Comparison of ENCODE assay signal across 20 cellular contexts in the genomic region with DNA sequence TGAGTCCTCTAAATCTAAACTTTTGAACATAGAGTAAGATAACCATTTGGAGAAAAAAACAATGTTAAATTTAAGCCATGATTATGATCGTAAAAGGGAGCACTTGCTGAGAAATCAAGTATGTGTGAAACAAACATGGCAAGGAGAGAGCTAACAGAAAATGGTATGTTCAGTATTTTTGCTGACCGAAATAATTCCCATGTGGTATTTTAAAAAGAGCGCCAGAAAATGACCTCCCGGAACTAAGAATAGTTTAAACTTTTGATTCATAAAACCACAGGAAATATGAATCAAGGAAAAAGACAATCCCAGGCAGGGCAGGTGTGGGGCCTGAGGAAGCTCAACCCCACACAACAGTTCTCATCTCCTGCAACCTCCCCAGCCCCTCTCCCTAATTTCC.
DNase-seq lines count a peak whose midpoint lies in the region; ATAC-seq and TF ChIP-seq lines count a peak whose summit lies in the region.
"Had no signal": no experiment of that assay in that cellular context is flagged by ENCODE, and none has a peak within 500 bp of the region (broad histone marks: within the 10 kb centered on the region; RNA-seq: fewer than 3 reads in every experiment).

No MANE protein-coding gene starts in this region.

- BruUV-seq in Calu3 (replicated peaks; lab: Mats Ljungman, UMichigan): no TSS peak

- no peak overlapping the region for H3K9ac ChIP-seq in adipocyte (ENCODE audit: low read length)

- H3K79me2 ChIP-seq in DOHH2 (ENCODE audit: control insufficient read depth, low read length): no peaks in the 10 kb centered on the region

- no peaks in the 10 kb centered on the region for H3K9me3 ChIP-seq in DOHH2 (ENCODE audit: control insufficient read depth, insufficient read depth, low read length)
- H3K9me3 ChIP-seq in adipocyte (ENCODE audit: control insufficient read depth, low read length): no peaks in the 10 kb centered on the region
- H3K9me3 ChIP-seq in adrenal gland (replicated peaks in 1 of 3): no peaks in the 10 kb centered on the region
- H3K9me3 ChIP-seq: mucosa of descending colon, ovary had no signal

- WGBS in adrenal gland, 4 donors: 65 to 75% (median 72%) methylated on average over 4 of the region's 4 CpGs

- H3K4me3 Mint-ChIP-seq in Calu3 (ENCODE audit: low read depth, unreplicated experiment): no peak overlapping the region
- H3K4me3 Mint-ChIP-seq: activated T-helper 1 cell treated with anti-CD3 and anti-CD28 coated beads, Interleukin-12 subunit alpha, Interleukin-12 subunit beta, Interleukin-2, Interleukin-4 antibody, amounts not matched to agents 30 ng/mL and 10 ng/mL and 1 ng/mL, durations not matched to agents 14 hours and 24 hours and 36 hours had no signal

- intact Hi-C loops in adrenal gland (cut with DNase I): no loop called here
- intact Hi-C loops in Calu3 (cut with micrococcal nuclease; ENCODE audit: unreplicated experiment): no loop called here

- H3K27me3 ChIP-seq in DOHH2 (ENCODE audit: control insufficient read depth, low read length) (no peaks in the 10 kb centered on the region), adipocyte (replicated peaks; ENCODE audit: control insufficient read depth, insufficient read depth, low read length) (no peaks in the 10 kb centered on the region), adrenal gland (no peaks in the 10 kb centered on the region)
- H3K27me3 ChIP-seq: dorsolateral prefrontal cortex, ovary had no signal

- TF ChIP-seq CTCF in DOHH2 (IDR thresholded peaks at IDR 0.05; ENCODE audit: low read depth, low read length, poor library complexity, severe bottlenecking) (no peak), adrenal gland (IDR thresholded peaks at IDR 0.05) (no peak), Calu3 (IDR thresholded peaks at IDR 0.05; ENCODE audit: unreplicated experiment) (no peak)

- no peaks in the 10 kb centered on the region for H3K27me3 Mint-ChIP-seq in Calu3 (ENCODE audit: unreplicated experiment)

- peaks cover 14% of the 10 kb centered on the region for H3K4me1 Mint-ChIP-seq in Calu3 (ENCODE audit: low read depth, unreplicated experiment)

- H3K4me3 ChIP-seq in DOHH2 (ENCODE audit: low read length): peak overlapping the region; percentile 21
- H3K4me3 ChIP-seq in adipocyte (ENCODE audit: low read length): no peak overlapping the region
- H3K4me3 ChIP-seq in adrenal gland: no peak overlapping the region
- H3K4me3 ChIP-seq: dorsolateral prefrontal cortex, mucosa of descending colon, ovary, skin epidermis had no signal

- no peaks in the 10 kb centered on the region for H3K9me2 ChIP-seq in DOHH2 (replicated peaks; ENCODE audit: control insufficient read depth, low read length)

- no peaks in the 10 kb centered on the region for H3K9me3 Mint-ChIP-seq in Calu3 (ENCODE audit: low read depth, unreplicated experiment)
- H3K9me3 Mint-ChIP-seq: activated T-helper 1 cell treated with anti-CD3 and anti-CD28 coated beads, Interleukin-12 subunit alpha, Interleukin-12 subunit beta, Interleukin-2, Interleukin-4 antibody, amounts not matched to agents 30 ng/mL and 10 ng/mL and 1 ng/mL, durations not matched to agents 14 hours and 24 hours and 36 hours had no signal

- no peak for TF ChIP-seq POLR2A in adrenal gland (IDR thresholded peaks at IDR 0.05)

- H3F3A ChIP-seq in DOHH2 (ENCODE audit: control insufficient read depth, insufficient read depth): no peaks in the 10 kb centered on the region; the same call in 1 of the 2 replicates

- H3K36me3 ChIP-seq in DOHH2 (ENCODE audit: control insufficient read depth, low read length) (no peaks in the 10 kb centered on the region), adipocyte (ENCODE audit: control insufficient read depth, insufficient read depth, low read length, severe bottlenecking) (no peaks in the 10 kb centered on the region), adrenal gland (replicated peaks in 1 of 2) (no peaks in the 10 kb centered on the region)
- H3K36me3 ChIP-seq: ovary had no signal

- H3K4me1 ChIP-seq in DOHH2 (ENCODE audit: control insufficient read depth, low read length) (peaks cover 54% of the 10 kb centered on the region), adipocyte (ENCODE audit: control insufficient read depth, insufficient read depth, low read length) (peaks cover 6% of the 10 kb centered on the region), adrenal gland (replicated peaks in 1 of 2) (peaks cover 0 to 6% of the 10 kb centered on the region in 2 donors)

- H4K20me1 ChIP-seq in DOHH2 (ENCODE audit: control insufficient read depth, insufficient read depth, low read depth, low read length): no peaks in the 10 kb centered on the region

- peak overlapping the region; percentile 84 for H3K4me2 ChIP-seq in DOHH2 (ENCODE audit: low read length)

- CTCF ChIA-PET in Calu3 (lab: Charles Lee): no interaction called here

- no peak overlapping the region for H3K27ac Mint-ChIP-seq in Calu3 (ENCODE audit: unreplicated experiment)
- H3K27ac Mint-ChIP-seq: activated T-helper 1 cell treated with anti-CD3 and anti-CD28 coated beads, Interleukin-12 subunit alpha, Interleukin-12 subunit beta, Interleukin-2, Interleukin-4 antibody, amounts not matched to agents 30 ng/mL and 10 ng/mL and 1 ng/mL, durations not matched to agents 14 hours and 24 hours and 36 hours had no signal

- H3K27ac ChIP-seq in DOHH2 (ENCODE audit: low read depth, low read length) (no peak overlapping the region), adrenal gland (no peak overlapping the region)
- H3K27ac ChIP-seq: ovary had no signal

- H3K36me3 Mint-ChIP-seq in Calu3 (ENCODE audit: insufficient read depth, unreplicated experiment): no peaks in the 10 kb centered on the region

- no peak for ATAC-seq in HG03378 (IDR thresholded peaks at IDR 0.05; ENCODE audit: unreplicated experiment)
- ATAC-seq: esophagus mucosa, mucosa of descending colon had no signal

- DNase-seq in A172 (ENCODE audit: low spot score): peak; percentile 13
- peak; percentile 65 for DNase-seq in adipocyte (ENCODE audit: low read depth)
- peak; percentile 19 for DNase-seq in hepatic stellate cell (ENCODE audit: low spot score)
- no peak for DNase-seq in adrenal gland
- no peak for DNase-seq in Calu3
- DNase-seq in stimulated activated CD4-positive, alpha-beta T cell treated with anti-CD3 and anti-CD28 coated beads, Interleukin-4, amount 100 ng/mL, for 24 hours: no peak
- DNase-seq: activated CD4-positive, alpha-beta T cell treated with anti-CD3 and anti-CD28 coated beads for 48 hours; dorsolateral prefrontal cortex; hypothalamus; Kasumi-1; mucosa of descending colon; NCI-H1417 treated with DMSO at 0.1 percent for 48 hours; NCI-H2227 treated with DMSO at 0.1 percent for 48 hours; ovary; T-helper 9 cell had no signal

Comparison
In these comparisons a context has a peak if more than half of its experiments do, and no peak if none do; other contexts are left out.
1. DNase-seq: peak in A172 (single experiment), adipocyte (single experiment) and hepatic stellate cell (single experiment); none in adrenal gland (0 of 7), Calu3 (single experiment) and stimulated activated CD4-positive, alpha-beta T cell treated with anti-CD3 and anti-CD28 coated beads, Interleukin-4, amount 100 ng/mL, for 24 hours (single experiment).